In the genomic region with DNA sequence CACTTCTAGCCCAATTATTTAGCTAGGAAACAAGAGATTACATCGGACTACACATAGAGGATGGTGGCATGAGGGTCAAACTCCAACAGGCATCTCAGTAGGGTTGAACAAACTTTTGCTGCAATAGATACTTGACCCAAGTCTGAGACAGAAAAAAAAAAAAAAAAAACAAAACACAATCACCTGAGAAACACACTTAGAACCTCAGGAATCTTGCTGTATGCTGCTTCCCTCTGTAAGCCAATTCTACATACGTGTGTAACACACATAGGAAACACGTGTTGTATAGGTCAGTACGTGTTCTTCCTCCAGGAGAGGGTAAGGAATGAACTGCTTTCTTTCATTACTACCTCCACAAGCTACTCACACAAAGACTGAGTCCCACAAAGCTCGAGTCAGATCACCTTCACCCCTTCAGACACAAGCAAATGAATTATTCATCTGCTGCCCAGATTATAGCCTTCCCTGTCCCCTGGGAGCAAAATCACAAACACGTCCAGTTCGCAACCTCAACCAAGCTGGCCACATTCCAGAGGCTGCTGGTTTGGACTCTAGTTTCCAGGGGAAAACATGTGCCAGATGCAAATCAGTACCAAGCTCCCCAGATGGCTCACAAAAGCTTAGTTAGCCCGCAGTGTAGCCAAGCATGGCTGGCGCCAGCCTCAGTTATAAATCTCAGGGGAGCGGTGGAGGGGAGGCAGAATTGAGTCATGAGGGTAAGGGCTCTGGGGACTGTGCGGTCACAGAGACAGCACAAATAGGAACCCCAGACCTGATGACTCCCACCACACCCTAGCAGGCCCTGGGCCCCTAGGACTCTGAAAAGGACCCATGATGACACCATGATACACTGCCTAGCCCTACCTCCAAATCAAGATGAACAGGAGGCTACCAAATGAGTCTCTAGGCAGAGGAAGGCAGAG, we compare ENCODE assay signal across 1 cellular context.
TF ChIP-seq lines count a peak whose summit lies in the region.

No MANE protein-coding gene starts in this region.

TF ChIP-seq in HepG2, 621 proteins besides CTCF, POLR2A, EP300 and RAD21 (continued from another document):
- TF ChIP-seq, protein P1, sequence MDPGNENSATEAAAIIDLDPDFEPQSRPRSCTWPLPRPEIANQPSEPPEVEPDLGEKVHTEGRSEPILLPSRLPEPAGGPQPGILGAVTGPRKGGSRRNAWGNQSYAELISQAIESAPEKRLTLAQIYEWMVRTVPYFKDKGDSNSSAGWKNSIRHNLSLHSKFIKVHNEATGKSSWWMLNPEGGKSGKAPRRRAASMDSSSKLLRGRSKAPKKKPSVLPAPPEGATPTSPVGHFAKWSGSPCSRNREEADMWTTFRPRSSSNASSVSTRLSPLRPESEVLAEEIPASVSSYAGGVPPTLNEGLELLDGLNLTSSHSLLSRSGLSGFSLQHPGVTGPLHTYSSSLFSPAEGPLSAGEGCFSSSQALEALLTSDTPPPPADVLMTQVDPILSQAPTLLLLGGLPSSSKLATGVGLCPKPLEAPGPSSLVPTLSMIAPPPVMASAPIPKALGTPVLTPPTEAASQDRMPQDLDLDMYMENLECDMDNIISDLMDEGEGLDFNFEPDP (CRISPR knock-in tag; conservative IDR thresholded peaks at IDR 0.05), result 0 out of 2 replicates have a peak, but pooled peaks have one; percentile 67
- TF ChIP-seq ZNF432 (CRISPR knock-in tag; IDR thresholded peaks at IDR 0.05; ENCODE audit: borderline replicate concordance), result no peak
- TF ChIP-seq NPAS2 (CRISPR knock-in tag; IDR thresholded peaks at IDR 0.05; ENCODE audit: borderline replicate concordance), result no peak
- no peak for TF ChIP-seq ZNF670 (CRISPR knock-in tag; IDR thresholded peaks at IDR 0.05; ENCODE audit: borderline replicate concordance)
- TF ChIP-seq ZNF547 (CRISPR knock-in tag; IDR thresholded peaks at IDR 0.05), result no peak
- TF ChIP-seq, protein P2, sequence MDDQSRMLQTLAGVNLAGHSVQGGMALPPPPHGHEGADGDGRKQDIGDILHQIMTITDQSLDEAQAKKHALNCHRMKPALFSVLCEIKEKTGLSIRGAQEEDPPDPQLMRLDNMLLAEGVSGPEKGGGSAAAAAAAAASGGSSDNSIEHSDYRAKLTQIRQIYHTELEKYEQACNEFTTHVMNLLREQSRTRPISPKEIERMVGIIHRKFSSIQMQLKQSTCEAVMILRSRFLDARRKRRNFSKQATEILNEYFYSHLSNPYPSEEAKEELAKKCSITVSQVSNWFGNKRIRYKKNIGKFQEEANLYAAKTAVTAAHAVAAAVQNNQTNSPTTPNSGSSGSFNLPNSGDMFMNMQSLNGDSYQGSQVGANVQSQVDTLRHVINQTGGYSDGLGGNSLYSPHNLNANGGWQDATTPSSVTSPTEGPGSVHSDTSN (CRISPR knock-in tag; IDR thresholded peaks at IDR 0.05; ENCODE audit: borderline replicate concordance), result no peak
- TF ChIP-seq ELF4 (CRISPR knock-in tag; IDR thresholded peaks at IDR 0.05; ENCODE audit: borderline replicate concordance), result no peak
- TF ChIP-seq SOX13 (IDR thresholded peaks at IDR 0.05), result no peak
- TF ChIP-seq SOX13 (CRISPR knock-in tag; conservative IDR thresholded peaks at IDR 0.05 in 1 of 2, IDR thresholded peaks at IDR 0.05 in 1 of 2), result no peak
- no peak for TF ChIP-seq STAG1 (CRISPR knock-in tag; IDR thresholded peaks at IDR 0.05)
- TF ChIP-seq, protein P3, sequence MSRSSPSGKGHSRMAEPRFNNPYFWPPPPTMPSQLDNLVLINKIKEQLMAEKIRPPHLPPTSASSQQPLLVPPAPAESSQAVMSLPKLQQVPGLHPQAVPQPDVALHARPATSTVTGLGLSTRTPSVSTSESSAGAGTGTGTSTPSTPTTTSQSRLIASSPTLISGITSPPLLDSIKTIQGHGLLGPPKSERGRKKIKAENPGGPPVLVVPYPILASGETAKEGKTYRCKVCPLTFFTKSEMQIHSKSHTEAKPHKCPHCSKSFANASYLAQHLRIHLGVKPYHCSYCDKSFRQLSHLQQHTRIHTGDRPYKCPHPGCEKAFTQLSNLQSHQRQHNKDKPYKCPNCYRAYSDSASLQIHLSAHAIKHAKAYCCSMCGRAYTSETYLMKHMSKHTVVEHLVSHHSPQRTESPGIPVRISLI (CRISPR knock-in tag; IDR thresholded peaks at IDR 0.05; ENCODE audit: borderline replicate concordance), result peak; percentile 70; the same call in 1 of the 2 replicates
- TF ChIP-seq, protein P4, sequence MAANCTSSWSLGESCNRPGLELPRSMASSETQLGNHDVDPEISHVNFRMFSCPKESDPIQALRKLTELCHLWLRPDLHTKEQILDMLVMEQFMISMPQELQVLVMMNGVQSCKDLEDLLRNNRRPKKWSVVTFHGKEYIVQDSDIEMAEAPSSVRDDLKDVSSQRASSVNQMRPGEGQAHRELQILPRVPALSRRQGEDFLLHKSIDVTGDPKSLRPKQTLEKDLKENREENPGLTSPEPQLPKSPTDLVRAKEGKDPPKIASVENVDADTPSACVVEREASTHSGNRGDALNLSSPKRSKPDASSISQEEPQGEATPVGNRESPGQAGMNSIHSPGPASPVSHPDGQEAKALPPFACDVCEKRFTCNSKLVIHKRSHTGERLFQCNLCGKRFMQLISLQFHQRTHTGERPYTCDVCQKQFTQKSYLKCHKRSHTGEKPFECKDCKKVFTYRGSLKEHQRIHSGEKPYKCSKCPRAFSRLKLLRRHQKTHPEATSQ (CRISPR knock-in tag; IDR thresholded peaks at IDR 0.05; ENCODE audit: borderline replicate concordance), result no peak
- no peak for TF ChIP-seq ETV5 (CRISPR knock-in tag; IDR thresholded peaks at IDR 0.05; ENCODE audit: borderline replicate concordance)
- no peak for TF ChIP-seq RAD51 (IDR thresholded peaks at IDR 0.05; ENCODE audit: borderline replicate concordance)
- no peak for TF ChIP-seq FOXA1 (IDR thresholded peaks at IDR 0.05)
- TF ChIP-seq FOXA1 (CRISPR knock-in tag; IDR thresholded peaks at IDR 0.05), result no peak
- no peak for TF ChIP-seq ZSCAN22 (CRISPR knock-in tag; IDR thresholded peaks at IDR 0.05)
- TF ChIP-seq ZNF761 (CRISPR knock-in tag; conservative IDR thresholded peaks at IDR 0.05), result no peak
- 0 out of 2 replicates have a peak, but pooled peaks have one; percentile 9 for TF ChIP-seq HNF4A (CRISPR knock-in tag; IDR thresholded peaks at IDR 0.05)
- no peak for TF ChIP-seq MIER2 (CRISPR knock-in tag; IDR thresholded peaks at IDR 0.05)
- 0 out of 2 replicates have a peak, but pooled peaks have one; percentile 3 for TF ChIP-seq MYC (CRISPR knock-in tag; IDR thresholded peaks at IDR 0.05; ENCODE audit: borderline replicate concordance)
- no peak for TF ChIP-seq ZNF674 (CRISPR knock-in tag; IDR thresholded peaks at IDR 0.05; ENCODE audit: low read depth)
- TF ChIP-seq PAWR (CRISPR knock-in tag; IDR thresholded peaks at IDR 0.05; ENCODE audit: borderline replicate concordance), result no peak
- TF ChIP-seq NFE2 (CRISPR knock-in tag; IDR thresholded peaks at IDR 0.05), result no peak
- no peak for TF ChIP-seq ZSCAN21 (CRISPR knock-in tag; IDR thresholded peaks at IDR 0.05; ENCODE audit: borderline replicate concordance)
- TF ChIP-seq CCDC6 (CRISPR knock-in tag; IDR thresholded peaks at IDR 0.05), result no peak
- no peak for TF ChIP-seq ZSCAN12 (CRISPR knock-in tag; IDR thresholded peaks at IDR 0.05)
